1 cellular context compared by ENCODE assay signal in the genomic region with DNA sequence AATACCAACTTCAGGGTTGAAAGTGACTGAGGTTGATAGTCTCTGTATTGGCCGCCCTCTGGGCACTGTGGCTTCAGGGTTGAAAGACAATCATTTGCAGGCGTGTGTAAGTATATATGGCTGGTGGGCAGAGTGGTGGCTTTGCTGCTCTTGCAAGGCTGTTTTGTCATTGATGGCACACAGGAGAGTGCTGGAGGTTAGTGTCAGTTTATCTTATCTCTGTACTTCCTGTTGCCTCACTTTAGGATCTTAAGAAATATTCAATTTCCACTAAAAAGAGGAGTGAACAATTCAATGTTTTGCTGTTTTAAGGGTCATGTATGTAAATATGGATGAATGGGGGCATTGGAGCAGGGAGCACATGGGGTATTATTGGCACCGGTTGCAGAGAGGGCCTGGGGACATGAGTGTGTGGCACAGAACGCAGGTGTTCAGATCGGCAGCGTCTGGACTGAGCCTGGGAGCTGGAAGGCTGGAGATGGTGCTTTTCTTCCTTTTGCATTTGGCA.
TF ChIP-seq lines count a peak whose summit lies in the region.

No MANE protein-coding gene starts in this region.

TF ChIP-seq in SK-N-SH, 30 proteins besides CTCF, POLR2A, EP300 and RAD21 (continued from another document):
- TF ChIP-seq PBX3 (IDR thresholded peaks at IDR 0.05) (no peak), CHD2 (IDR thresholded peaks at IDR 0.05; ENCODE audit: low read length, partially characterized antibody) (no peak), SMC3 (IDR thresholded peaks at IDR 0.05; ENCODE audit: low read depth, low read length) (no peak), MXI1 (IDR thresholded peaks at IDR 0.05; ENCODE audit: low read depth, low read length) (peak; percentile 28; the same call in 1 of the 2 replicates), RCOR1 (IDR thresholded peaks at IDR 0.05; ENCODE audit: low read length) (peak; percentile 9; the same call in 1 of the 2 replicates), REST (IDR thresholded peaks at IDR 0.05; ENCODE audit: low read depth, low read length) (no peak)
